26 cellular contexts compared by ENCODE assay signal in genomic region chr5:15610216-15610615, GRCh38.
"Had no signal": no experiment of that assay in that cellular context is flagged by ENCODE, and none has a peak within 500 bp of the region (broad histone marks: within the 10 kb centered on the region; RNA-seq: fewer than 3 reads in every experiment).

No MANE protein-coding gene starts in this region.

- H3K4me3 ChIP-seq: ascending aorta, esophagus squamous epithelium, pancreas, psoas muscle, right atrium auricular region had no signal

- H3K9me3 ChIP-seq: ascending aorta, esophagus squamous epithelium, pancreas, psoas muscle, right atrium auricular region had no signal

- H3K27ac ChIP-seq: ascending aorta, brain microvascular endothelial cell, epithelial cell of prostate, esophagus squamous epithelium, pancreas, psoas muscle, right atrium auricular region, WERI-Rb-1 had no signal

- ATAC-seq: left cardiac atrium; left ventricle myocardium superior; naive thymus-derived CD4-positive, alpha-beta T cell; pancreas; psoas muscle; T-helper 17 cell had no signal

- H3K9me3 Mint-ChIP-seq: activated naive CD8-positive, alpha-beta T cell treated with anti-CD3 and anti-CD28 coated beads, Interleukin-2, amount 10 ng/mL, durations not matched to agents 7 days and 5 days had no signal

- H3K36me3 Mint-ChIP-seq: activated naive CD4-positive, alpha-beta T cell treated with anti-CD3 and anti-CD28 coated beads, Interleukin-2, amount 10 ng/mL, durations not matched to agents 7 days and 5 days; activated naive CD8-positive, alpha-beta T cell treated with anti-CD3 and anti-CD28 coated beads, Interleukin-2, amount 10 ng/mL, durations not matched to agents 7 days and 5 days; naive thymus-derived CD4-positive, alpha-beta T cell had no signal

- H3K4me1 Mint-ChIP-seq: activated CD4-positive, alpha-beta memory T cell treated with anti-CD3 and anti-CD28 coated beads, Interleukin-2, amount 10 ng/mL, durations not matched to agents 7 days and 5 days; activated CD4-positive, alpha-beta T cell treated with anti-CD3 and anti-CD28 coated beads, Interleukin-2, amount 10 ng/mL, durations not matched to agents 7 days and 5 days; activated naive CD4-positive, alpha-beta T cell treated with anti-CD3 and anti-CD28 coated beads, Interleukin-2, amount 10 ng/mL, durations not matched to agents 7 days and 5 days; activated naive CD8-positive, alpha-beta T cell treated with anti-CD3 and anti-CD28 coated beads, Interleukin-2, amount 10 ng/mL, durations not matched to agents 7 days and 5 days; naive thymus-derived CD4-positive, alpha-beta T cell; T-helper 17 cell had no signal

- H3K4me1 ChIP-seq: esophagus squamous epithelium, pancreas, psoas muscle had no signal

- H3K4me3 Mint-ChIP-seq: activated CD4-positive, alpha-beta memory T cell treated with anti-CD3 and anti-CD28 coated beads, Interleukin-2, amount 10 ng/mL, durations not matched to agents 7 days and 5 days; activated CD4-positive, alpha-beta T cell treated with anti-CD3 and anti-CD28 coated beads, Interleukin-2, amount 10 ng/mL, durations not matched to agents 7 days and 5 days; activated naive CD4-positive, alpha-beta T cell treated with anti-CD3 and anti-CD28 coated beads, Interleukin-2, amount 10 ng/mL, durations not matched to agents 7 days and 5 days; activated naive CD8-positive, alpha-beta T cell treated with anti-CD3 and anti-CD28 coated beads, Interleukin-2, amount 10 ng/mL, durations not matched to agents 7 days and 5 days; activated T-cell treated with anti-CD3 and anti-CD28 coated beads, Interleukin-2, amount 50 U/mL, for 24 hours; naive thymus-derived CD4-positive, alpha-beta T cell; T-helper 17 cell had no signal

- H3K36me3 ChIP-seq: ascending aorta, brain microvascular endothelial cell, esophagus squamous epithelium, pancreas, right atrium auricular region, WERI-Rb-1 had no signal

- H3K27me3 ChIP-seq: ascending aorta, brain microvascular endothelial cell, esophagus squamous epithelium, pancreas, right atrium auricular region had no signal

- DNase-seq: activated CD4-positive, alpha-beta memory T cell treated with anti-CD3 and anti-CD28 coated beads, Interleukin-2, amount 10 ng/mL, durations not matched to agents 7 days and 5 days; activated CD4-positive, alpha-beta T cell treated with anti-CD3 and anti-CD28 coated beads, Interleukin-2, amount 10 ng/mL, durations not matched to agents 7 days and 5 days; activated CD4-positive, CD25-positive, alpha-beta regulatory T cell treated with anti-CD3 and anti-CD28 coated beads, Interleukin-2, amount 50 U/mL, for 72 hours; activated CD8-positive, alpha-beta memory T cell treated with anti-CD3 and anti-CD28 coated beads, Interleukin-2, amount 50 U/mL, for 48 hours; activated gamma-delta T cell; activated naive CD4-positive, alpha-beta T cell treated with anti-CD3 and anti-CD28 coated beads, Interleukin-2, amount 10 ng/mL, durations not matched to agents 7 days and 5 days; activated naive CD8-positive, alpha-beta T cell treated with anti-CD3 and anti-CD28 coated beads, Interleukin-2, amount 10 ng/mL, durations not matched to agents 7 days and 5 days; activated T-cell treated with anti-CD3 and anti-CD28 coated beads, Interleukin-2, amount 50 U/mL, for 24 hours; brain microvascular endothelial cell; cortex of kidney; esophagus squamous epithelium; left cardiac atrium; left ventricle myocardium superior; midbrain; naive thymus-derived CD4-positive, alpha-beta T cell; pancreas; psoas muscle; stimulated activated CD4-positive, alpha-beta T cell treated with anti-CD3 and anti-CD28 coated beads, Interleukin-2, amount 100 ng/mL, for 48 hours; stimulated activated naive CD4-positive, alpha-beta T cell treated with Interleukin-2 at 50 U/mL for 16 hours; T-helper 17 cell; T1000; trophoblast cell; WERI-Rb-1 had no signal

- H3K27me3 Mint-ChIP-seq: activated CD4-positive, alpha-beta memory T cell treated with anti-CD3 and anti-CD28 coated beads, Interleukin-2, amount 10 ng/mL, durations not matched to agents 7 days and 5 days; activated CD4-positive, alpha-beta T cell treated with anti-CD3 and anti-CD28 coated beads, Interleukin-2, amount 10 ng/mL, durations not matched to agents 7 days and 5 days; activated naive CD4-positive, alpha-beta T cell treated with anti-CD3 and anti-CD28 coated beads, Interleukin-2, amount 10 ng/mL, durations not matched to agents 7 days and 5 days; activated naive CD8-positive, alpha-beta T cell treated with anti-CD3 and anti-CD28 coated beads, Interleukin-2, amount 10 ng/mL, durations not matched to agents 7 days and 5 days; activated T-cell treated with anti-CD3 and anti-CD28 coated beads, Interleukin-2, amount 50 U/mL, for 24 hours; naive thymus-derived CD4-positive, alpha-beta T cell; T-helper 17 cell had no signal

- H3K27ac Mint-ChIP-seq: activated CD4-positive, alpha-beta memory T cell treated with anti-CD3 and anti-CD28 coated beads, Interleukin-2, amount 10 ng/mL, durations not matched to agents 7 days and 5 days; activated CD4-positive, alpha-beta T cell treated with anti-CD3 and anti-CD28 coated beads, Interleukin-2, amount 10 ng/mL, durations not matched to agents 7 days and 5 days; activated naive CD4-positive, alpha-beta T cell treated with anti-CD3 and anti-CD28 coated beads, Interleukin-2, amount 10 ng/mL, durations not matched to agents 7 days and 5 days; activated naive CD8-positive, alpha-beta T cell treated with anti-CD3 and anti-CD28 coated beads, Interleukin-2, amount 10 ng/mL, durations not matched to agents 7 days and 5 days; activated T-cell treated with anti-CD3 and anti-CD28 coated beads, Interleukin-2, amount 50 U/mL, for 24 hours; naive thymus-derived CD4-positive, alpha-beta T cell; T-helper 17 cell had no signal
